9 cellular contexts compared by ENCODE assay signal in the genomic region with DNA sequence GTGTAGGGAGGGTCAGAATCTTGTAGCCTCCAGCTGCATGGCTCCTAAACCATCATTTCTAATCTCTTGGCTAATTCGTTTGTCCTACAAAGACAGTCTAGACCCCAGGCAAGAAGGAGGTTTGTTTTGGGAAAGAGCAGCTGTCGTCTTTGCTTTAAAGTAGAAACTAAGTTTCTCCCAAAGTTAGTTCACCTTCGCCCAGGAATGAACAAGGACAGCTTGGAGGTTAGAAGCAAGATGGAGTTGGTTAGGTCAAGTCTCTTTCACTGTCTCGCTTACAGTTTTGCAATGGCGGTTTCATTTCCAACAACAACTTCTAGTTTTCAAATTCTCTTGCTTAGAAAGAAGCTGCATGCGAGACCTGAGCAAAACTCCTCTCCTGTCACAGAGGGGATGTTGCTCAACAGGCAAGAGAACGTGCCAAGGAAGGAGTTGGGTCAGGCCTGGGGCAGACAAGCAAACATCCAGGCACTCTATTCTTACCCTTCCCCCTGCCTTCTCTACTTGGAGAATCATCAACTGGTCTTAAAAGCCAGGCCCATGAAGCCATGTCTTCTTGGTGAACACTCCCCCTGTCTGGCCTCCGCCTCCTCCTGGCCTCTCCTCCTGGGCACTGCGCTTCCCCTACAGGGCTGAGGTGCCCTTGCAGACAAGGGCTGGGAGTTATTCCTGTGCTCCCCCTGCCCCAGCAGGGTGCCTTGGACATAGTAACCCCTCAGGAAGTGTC. TPM values are rescaled to one million over a fixed set of nuclear protein-coding genes. Genes with fewer than 3 reads are reported as not detected.
A peak's percentile ranks its signal among the peaks of the same experiment; 100 is the strongest.
DNase-seq lines count a peak whose midpoint lies in the region; ATAC-seq, FAIRE-seq and TF ChIP-seq lines count a peak whose summit lies in the region.
"Had no signal": no experiment of that assay in that cellular context is flagged by ENCODE, and none has a peak within 500 bp of the region (broad histone marks: within the 10 kb centered on the region; RNA-seq: fewer than 3 reads in every experiment).

No MANE protein-coding gene starts in this region.

- peak overlapping the region; percentile 69; the same call in 2 of the 3 replicates for H2BK15ac ChIP-seq in IMR-90 (ENCODE audit: low read depth, low read length)

- no peak overlapping the region for H3K56ac ChIP-seq in IMR-90 (ENCODE audit: extremely low read depth, insufficient read depth, low read length)

- no peaks in the 10 kb centered on the region for H3K27me3 Mint-ChIP-seq in WTC11 (ENCODE audit: low read depth)

- peak overlapping the region; percentile 85 for H4K5ac ChIP-seq in IMR-90 (ENCODE audit: low read depth, low read length)

- DNase-seq in IMR-90 (peak; percentile 64), WTC11 (ENCODE audit: low spot score) (peak; percentile 33), left ventricle myocardium inferior (no peak), tibial artery (peak; percentile 73 to 83), frontal cortex (ENCODE audit: low spot score in 2 of 2) (no peak)
- DNase-seq: PC-9 had no signal

- H3K9me3 Mint-ChIP-seq in WTC11, result no peaks in the 10 kb centered on the region

- peaks cover 0 to 33% of the 10 kb centered on the region in 2 experiments; a peak in 2 of 4 replicates for H3K79me1 ChIP-seq in IMR-90 (ENCODE audit: low read depth in 1 of 2, low read length in 2 of 2)

- peak overlapping the region; percentile 5; the same call in 1 of the 2 replicates for H3K4me2 ChIP-seq in IMR-90 (ENCODE audit: low read depth, low read length)

- POLR2A ChIA-PET in IMR-90 (lab: Charles Lee; ENCODE audit: unreplicated experiment) (no interaction called here), WTC11 (lab: Charles Lee) (no interaction called here)

- H3K18ac ChIP-seq in IMR-90 (ENCODE audit: low read depth, low read length), result peak overlapping the region; percentile 88

- H3K9me1 ChIP-seq in IMR-90 (ENCODE audit: insufficient read depth, low read length), result peaks cover 33% of the 10 kb centered on the region

- dilution Hi-C loops in IMR-90 (cut with HindIII; ENCODE audit: low sequenced_read_pairs, unreplicated experiment), result no loop called here

- H3K27ac ChIP-seq in IMR-90 (ENCODE audit: insufficient read depth, low read length), result peak overlapping the region; percentile 64
- peak overlapping the region; percentile 45 for H3K27ac ChIP-seq in left ventricle myocardium inferior (replicated peaks)
- peak overlapping the region; percentile 2 to 37 for H3K27ac ChIP-seq in tibial artery
- H3K27ac ChIP-seq: PC-9 had no signal

- H3K36me3 ChIP-seq in IMR-90 (ENCODE audit: control insufficient read depth, insufficient read depth, low read length) (no peaks in the 10 kb centered on the region), left ventricle myocardium inferior (no peaks in the 10 kb centered on the region), tibial artery (no peaks in the 10 kb centered on the region)

- FAIRE-seq in frontal cortex (lab: Jason Lieb, UNC), result no peak

- no peak overlapping the region for H3K4me3 Mint-ChIP-seq in WTC11

- 27% methylated on average over 3 of the region's 9 CpGs; no CpG with 5 or more reads in 1 of the 2 experiments for WGBS in IMR-90 (ENCODE audit: extremely low coverage in 2 of 2, insufficient read length in 1 of 2), 2 experiments

- H2AFZ ChIP-seq in IMR-90 (replicated peaks; ENCODE audit: low read length, poor library complexity), result peak overlapping the region; percentile 40
- H2AFZ ChIP-seq: PC-9 had no signal

- H3K27me3 ChIP-seq in IMR-90 (ENCODE audit: control insufficient read depth, insufficient read depth, low read length) (no peaks in the 10 kb centered on the region), left ventricle myocardium inferior (ENCODE audit: low read depth) (no peaks in the 10 kb centered on the region), tibial artery (no peaks in the 10 kb centered on the region)

- H2AK9ac ChIP-seq in IMR-90 (replicated peaks; ENCODE audit: low read depth, low read length, poor library complexity), result peak overlapping the region; percentile 60

- H3K27ac Mint-ChIP-seq in WTC11, result no peak overlapping the region

- H3K4me3 ChIP-seq in IMR-90 (ENCODE audit: insufficient read depth, low read depth, low read length) (no peak overlapping the region), left ventricle myocardium inferior (no peak overlapping the region), tibial artery (no peak overlapping the region)
- H3K4me3 ChIP-seq: PC-9 had no signal

- in situ Hi-C loops in IMR-90 (cut with MboI; ENCODE audit: low sequenced_read_pairs), result no loop called here

- TF ChIP-seq RAD21 in IMR-90 (IDR thresholded peaks at IDR 0.05; ENCODE audit: low read length), result no peak

- TF ChIP-seq POLR2A in IMR-90 (IDR thresholded peaks at IDR 0.05; ENCODE audit: low read depth, low read length), result no peak

- TF ChIP-seq CTCF in IMR-90 (conservative IDR thresholded peaks at IDR 0.05; ENCODE audit: low read depth, low read length) (peak; percentile 23; the same call in 1 of the 2 replicates), WTC11 (IDR thresholded peaks at IDR 0.05) (no peak), left ventricle myocardium inferior (IDR thresholded peaks at IDR 0.05; ENCODE audit: borderline replicate concordance) (no peak), tibial artery (IDR thresholded peaks at IDR 0.05) (no peak)

- H2BK5ac ChIP-seq in IMR-90 (ENCODE audit: low read depth, low read length, poor library complexity, severe bottlenecking), result peak overlapping the region; percentile 79

- H4K20me1 ChIP-seq in IMR-90 (ENCODE audit: insufficient read depth, low read length), result no peaks in the 10 kb centered on the region

- no peak overlapping the region for H3K9ac ChIP-seq in IMR-90 (ENCODE audit: low read depth, low read length)

- H3K14ac ChIP-seq in IMR-90 (replicated peaks; ENCODE audit: low read depth, low read length), result peak overlapping the region; percentile 93

- peak overlapping the region; percentile 94 for H2AK5ac ChIP-seq in IMR-90 (ENCODE audit: low read depth, low read length)

- H3K4ac ChIP-seq in IMR-90 (ENCODE audit: low read depth, low read length), result peak overlapping the region; percentile 83

- no TSS peak for BruUV-seq in IMR-90 (replicated peaks; lab: Mats Ljungman, UMichigan)

- H2BK20ac ChIP-seq in IMR-90 (ENCODE audit: low read depth, low read length), result peak overlapping the region; percentile 81

- H3K4me1 ChIP-seq in IMR-90 (ENCODE audit: control insufficient read depth, insufficient read depth, low read length) (peaks cover 32% of the 10 kb centered on the region), left ventricle myocardium inferior (peaks cover 64% of the 10 kb centered on the region), tibial artery (peaks cover 3 to 44% (median 22%) of the 10 kb centered on the region in 4 donors)

- CTCF ChIA-PET in IMR-90 (lab: Yijun Ruan, JAX) (interaction anchor here (0.7 to 2.4 kb wide), 4 partner anchors 13 to 105 kb away, joined by 3 to 10 read pairs (median 4); no protein-coding TSS in a partner anchor), WTC11 (lab: Charles Lee) (interaction anchor here (0.6 to 3.3 kb wide), 5 partner anchors 8 to 1498 kb away, joined by 3 to 27 read pairs (median 6); no protein-coding TSS in a partner anchor)

- peak overlapping the region; percentile 81; the same call in 1 of the 2 replicates for H3K23ac ChIP-seq in IMR-90 (ENCODE audit: low read depth, low read length)

- peak overlapping the region; percentile 64 to 67 for H4K8ac ChIP-seq in IMR-90 (ENCODE audit: low read depth in 2 of 2, low read length in 2 of 2)

- intact Hi-C loops in IMR-90 (cut with micrococcal nuclease) (loop anchor here (1.0 kb wide), 1 partner anchor 18 kb away; no protein-coding TSS in a partner anchor), left ventricle myocardium inferior (cut with micrococcal nuclease) (no loop called here), tibial artery (cut with DNase I; ENCODE audit: low total_unique reads) (loop anchor here (5.0 kb wide), 1 partner anchor 103 kb away; no protein-coding TSS in a partner anchor)

- ATAC-seq in IMR-90 (ENCODE audit: low read depth), result 0 out of 2 replicates have a peak, but pooled peaks have one; percentile 1
- peak; percentile 38 for ATAC-seq in WTC11
- no peak for ATAC-seq in HG02981 (IDR thresholded peaks at IDR 0.05; ENCODE audit: unreplicated experiment)
- ATAC-seq in GM19463 (IDR thresholded peaks at IDR 0.05; ENCODE audit: unreplicated experiment), result no peak
- no peak for ATAC-seq in GM18519 (IDR thresholded peaks at IDR 0.05; ENCODE audit: low FRiP score, unreplicated experiment)

- 0 out of 2 replicates have a peak, but pooled peaks cover 2% of the 10 kb centered on the region for H3K4me1 Mint-ChIP-seq in WTC11

- H3K9me3 ChIP-seq in IMR-90 (ENCODE audit: control insufficient read depth, insufficient read depth, low read length) (no peaks in the 10 kb centered on the region), left ventricle myocardium inferior (replicated peaks) (no peaks in the 10 kb centered on the region), tibial artery (no peaks in the 10 kb centered on the region)

- H4K91ac ChIP-seq in IMR-90 (ENCODE audit: insufficient read depth, low read depth, low read length), result peak overlapping the region; percentile 86

- no peaks in the 10 kb centered on the region for H3K36me3 Mint-ChIP-seq in WTC11

- peak overlapping the region; percentile 83 for H2BK120ac ChIP-seq in IMR-90 (ENCODE audit: low read depth, low read length)

TF ChIP-seq in IMR-90, 13 proteins besides CTCF, POLR2A, EP300 and RAD21 (continues in another document):
- TF ChIP-seq, protein P1, sequence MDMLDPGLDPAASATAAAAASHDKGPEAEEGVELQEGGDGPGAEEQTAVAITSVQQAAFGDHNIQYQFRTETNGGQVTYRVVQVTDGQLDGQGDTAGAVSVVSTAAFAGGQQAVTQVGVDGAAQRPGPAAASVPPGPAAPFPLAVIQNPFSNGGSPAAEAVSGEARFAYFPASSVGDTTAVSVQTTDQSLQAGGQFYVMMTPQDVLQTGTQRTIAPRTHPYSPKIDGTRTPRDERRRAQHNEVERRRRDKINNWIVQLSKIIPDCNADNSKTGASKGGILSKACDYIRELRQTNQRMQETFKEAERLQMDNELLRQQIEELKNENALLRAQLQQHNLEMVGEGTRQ (IDR thresholded peaks at IDR 0.05; ENCODE audit: low read depth, low read length), result no peak

TF ChIP-seq in WTC11, 78 proteins besides CTCF, POLR2A, EP300 and RAD21 (continues in another document):
- TF ChIP-seq ZNF219 (CRISPR knock-in tag; IDR thresholded peaks at IDR 0.05; ENCODE audit: borderline replicate concordance), result no peak

RNA-seq across cellular contexts. Expression of a gene that starts 57.6 kb away (rescaled TPM):
- total RNA-seq in IMR-90 (2012; rRNA removed), result 7.8 and 9.7 TPM in 2 replicates
- 22.4 and 24.2 TPM in 2 replicates for polyA plus RNA-seq in IMR-90 (2012; rRNA removed)
- polyA plus RNA-seq in IMR-90 (2012; cell fraction: cytosol; rRNA removed), result 13.9 and 18.1 TPM in 2 replicates
- 104 and 111 TPM in 2 replicates for polyA plus RNA-seq in IMR-90 (2012; cell fraction: nucleus; rRNA removed; ENCODE audit: low replicate concordance)
- 13.7 to 20.8 TPM (median 19.3 TPM) in 3 replicates for total RNA-seq in WTC11 (2021)
- total RNA-seq in left ventricle myocardium inferior, result 7.5 TPM
- total RNA-seq in frontal cortex, result 31.8 TPM

Comparison
In these comparisons a context has a peak if more than half of its experiments do, and no peak if none do; other contexts are left out.
1. ATAC-seq: peak in IMR-90 (single experiment) and WTC11 (single experiment); none in HG02981 (single experiment), GM19463 (single experiment) and GM18519 (single experiment).
2. DNase-seq: peak in IMR-90 (single experiment), WTC11 (single experiment) and tibial artery (2 of 2); none in left ventricle myocardium inferior (single experiment) and frontal cortex (0 of 2).
3. Peak in every context shown above with its lines, with median percentiles within 50 percentile points of each other: H3K27ac ChIP-seq.